ENCODE assay signal across 27 cellular contexts in genomic region chr7:103928581-103928980, GRCh38.
"Had no signal": no experiment of that assay in that cellular context is flagged by ENCODE, and none has a peak within 500 bp of the region (broad histone marks: within the 10 kb centered on the region; RNA-seq: fewer than 3 reads in every experiment).

No MANE protein-coding gene starts in this region.

- DNase-seq: activated B cell treated with CpG ODN at 0.5 μM for 24 hours; activated CD4-positive, alpha-beta memory T cell treated with anti-CD3 and anti-CD28 coated beads for 36 hours; activated CD4-positive, alpha-beta T cell treated with anti-CD3 and anti-CD28 coated beads for 4 hours; activated CD4-positive, alpha-beta T cell treated with anti-CD3 and anti-CD28 coated beads, Interleukin-2, amount 50 U/mL, for 1 hour; activated CD4-positive, CD25-positive, alpha-beta regulatory T cell treated with anti-CD3 and anti-CD28 coated beads, Interleukin-2, amount 50 U/mL, for 72 hours; activated CD8-positive, alpha-beta memory T cell treated with anti-CD3 and anti-CD28 coated beads, Interleukin-2, amount 50 U/mL, for 4 hours; activated gamma-delta T cell treated with Interleukin-2 at 50 U/mL for 16 hours; activated naive CD4-positive, alpha-beta T cell treated with anti-CD3 and anti-CD28 coated beads for 36 hours; activated T-cell treated with anti-CD3 and anti-CD28 coated beads for 4 hours; activated T-cell treated with anti-CD3 and anti-CD28 coated beads, Interleukin-2, amount 50 U/mL, for 4 hours; adrenal gland; body of pancreas; Karpas-422; KBM-7; NCI-H1105; NCI-H1417 treated with DMSO at 0.1 percent for 48 hours; NCI-H187 treated with DMSO at 0.1 percent for 48 hours; NCI-H2081; NCI-H510A; NCI-H526; NCI-H774; SHP77 treated with DMSO at 0.1 percent for 48 hours; SK-N-SH had no signal

- H3K27me3 ChIP-seq: adrenal gland, body of pancreas, SJSA1 had no signal

- H3K36me3 ChIP-seq: adrenal gland, breast epithelium, SJSA1 had no signal

- ATAC-seq: activated naive CD4-positive, alpha-beta T cell treated with anti-CD3 and anti-CD28 coated beads, Interleukin-2, amount 50 U/mL, for 72 hours; activated T-cell treated with anti-CD3 and anti-CD28 coated beads, Interleukin-2, amount 50 U/mL, for 4 hours; body of pancreas; Panc1 had no signal

- H3K4me3 ChIP-seq: adrenal gland, body of pancreas, breast epithelium, SJSA1 had no signal

- H3K4me1 ChIP-seq: adrenal gland, body of pancreas, breast epithelium, SJSA1 had no signal

- H3K27ac ChIP-seq: adrenal gland, body of pancreas, breast epithelium, SJSA1 had no signal

- H3K9me3 ChIP-seq: adrenal gland, body of pancreas, breast epithelium, SJSA1, SK-N-SH had no signal
